In genomic region chr11:8387693-8388092, GRCh38 we compare ENCODE assay signal across 18 cellular contexts.
DNase-seq lines count a peak whose midpoint lies in the region; ATAC-seq, FAIRE-seq and TF ChIP-seq lines count a peak whose summit lies in the region.
"Had no signal": no experiment of that assay in that cellular context is flagged by ENCODE, and none has a peak within 500 bp of the region (broad histone marks: within the 10 kb centered on the region; RNA-seq: fewer than 3 reads in every experiment).

No MANE protein-coding gene starts in this region.

- no peak overlapping the region for H3K27ac Mint-ChIP-seq in activated naive CD4-positive, alpha-beta T cell treated with anti-CD3 and anti-CD28 coated beads for 36 hours
- H3K27ac Mint-ChIP-seq: B cell; CD14-positive monocyte; CD4-positive, alpha-beta memory T cell; GM23338 had no signal

- no peak for FAIRE-seq in A549 (lab: Jason Lieb, UNC)
- FAIRE-seq: GM12891, H54 had no signal

- H3K36me3 ChIP-seq in H7 (replicated peaks; ENCODE audit: control insufficient read depth, insufficient read depth, low read length) (no peaks in the 10 kb centered on the region; the same call in 1 of the 2 replicates), trophoblast cell (ENCODE audit: control insufficient read depth in 1 of 2, insufficient read depth in 2 of 2, low read length in 2 of 2) (no peaks in the 10 kb centered on the region), thyroid gland (no peaks in the 10 kb centered on the region)
- H3K36me3 ChIP-seq: BLaER1 treated with 17β-estradiol and CSF1 and Interleukin-3, amounts not matched to agents 10 nM and 100 nM had no signal

- no peak overlapping the region for H3K14ac ChIP-seq in trophoblast cell (ENCODE audit: low read length)

- no peak overlapping the region for H2BK120ac ChIP-seq in trophoblast cell (ENCODE audit: insufficient read depth, low read length, poor library complexity)

- H3K4ac ChIP-seq in trophoblast cell (ENCODE audit: low read depth, low read length), result no peak overlapping the region

- H3K79me1 ChIP-seq in trophoblast cell (ENCODE audit: low read length), result peaks cover 4% of the 10 kb centered on the region

- no peak overlapping the region for H2BK12ac ChIP-seq in trophoblast cell (ENCODE audit: low read length)

- ATAC-seq in A549 (no peak), GM18502 (IDR thresholded peaks at IDR 0.05; ENCODE audit: poor library complexity, unreplicated experiment) (no peak)
- ATAC-seq: GM23338 had no signal

- no peaks in the 10 kb centered on the region for H3K4me1 Mint-ChIP-seq in activated naive CD4-positive, alpha-beta T cell treated with anti-CD3 and anti-CD28 coated beads for 36 hours (ENCODE audit: low read depth)

- H3K4me3 Mint-ChIP-seq in activated naive CD4-positive, alpha-beta T cell treated with anti-CD3 and anti-CD28 coated beads for 36 hours, result no peak overlapping the region
- H3K4me3 Mint-ChIP-seq: B cell; CD14-positive monocyte; CD4-positive, alpha-beta memory T cell; GM23338 had no signal

- H3K18ac ChIP-seq in trophoblast cell (ENCODE audit: low read length), result no peak overlapping the region

- no peak overlapping the region for H4K91ac ChIP-seq in trophoblast cell (ENCODE audit: low read depth, low read length)

- H4K8ac ChIP-seq in trophoblast cell (ENCODE audit: low read depth, low read length), result no peak overlapping the region

- CTCF ChIA-PET in A549 (lab: Yijun Ruan, JAX), result interaction anchor here (1.7 kb wide), 1 partner anchor 194 kb away, joined by 4 read pairs; no protein-coding TSS in a partner anchor
- CTCF ChIA-PET in activated naive CD4-positive, alpha-beta T cell treated with anti-CD3 and anti-CD28 coated beads for 36 hours (lab: Charles Lee), result no interaction called here

- H4K12ac ChIP-seq in trophoblast cell (ENCODE audit: low read depth, low read length), result no peak overlapping the region

- H3K9me3 Mint-ChIP-seq in activated naive CD4-positive, alpha-beta T cell treated with anti-CD3 and anti-CD28 coated beads for 36 hours, result no peaks in the 10 kb centered on the region
- H3K9me3 Mint-ChIP-seq: CD14-positive monocyte, GM23338 had no signal

- no peak overlapping the region for H3K4me2 ChIP-seq in A549
- no peak overlapping the region for H3K4me2 ChIP-seq in trophoblast cell (ENCODE audit: low read length)
- H3K4me2 ChIP-seq: BLaER1 treated with 17β-estradiol and CSF1 and Interleukin-3, amounts not matched to agents 10 nM and 100 nM; GM23338 had no signal

- H3K4me3 ChIP-seq in A549 (no peak overlapping the region), H7 (ENCODE audit: insufficient read depth, low read depth, low read length) (no peak overlapping the region), trophoblast cell (ENCODE audit: low read depth, low read length) (no peak overlapping the region), thyroid gland (replicated peaks in 1 of 3) (no peak overlapping the region)
- H3K4me3 ChIP-seq: BLaER1 treated with 17β-estradiol and CSF1 and Interleukin-3, amounts not matched to agents 10 nM and 100 nM; GM23338 had no signal

- peak overlapping the region; percentile 19 for H2AK5ac ChIP-seq in trophoblast cell (ENCODE audit: low read length)

- H3K36me3 Mint-ChIP-seq in activated naive CD4-positive, alpha-beta T cell treated with anti-CD3 and anti-CD28 coated beads for 36 hours (ENCODE audit: low read depth), result no peaks in the 10 kb centered on the region
- H3K36me3 Mint-ChIP-seq: CD14-positive monocyte; CD4-positive, alpha-beta memory T cell had no signal

- TF ChIP-seq CTCF in A549 (IDR thresholded peaks at IDR 0.05), result no peak
- TF ChIP-seq CTCF in thyroid gland (IDR thresholded peaks at IDR 0.05), result no peak

- H3K4me1 ChIP-seq in A549, result no peaks in the 10 kb centered on the region
- peaks cover 15 to 17% of the 10 kb centered on the region in 2 experiments for H3K4me1 ChIP-seq in trophoblast cell (ENCODE audit: control insufficient read depth in 1 of 2, insufficient read depth in 2 of 2, low read length in 2 of 2)
- H3K4me1 ChIP-seq in thyroid gland, result peaks cover 52 to 59% of the 10 kb centered on the region in 2 donors
- H3K4me1 ChIP-seq: BLaER1 treated with 17β-estradiol and CSF1 and Interleukin-3, amounts not matched to agents 10 nM and 100 nM had no signal

- H2BK5ac ChIP-seq in trophoblast cell (ENCODE audit: low read depth, low read length, poor library complexity), result no peak overlapping the region

- no peak for TF ChIP-seq POLR2A in A549 (IDR thresholded peaks at IDR 0.05; ENCODE audit: low read length)
- no peak for TF ChIP-seq POLR2A in thyroid gland (IDR thresholded peaks at IDR 0.05)

- POLR2A ChIA-PET in A549 (lab: Yijun Ruan, JAX), result no interaction called here

- H3K27ac ChIP-seq in A549 (no peak overlapping the region), trophoblast cell (ENCODE audit: low read depth, low read length) (no peak overlapping the region), thyroid gland (peak overlapping the region; percentile 84 to 91 (median 87))
- H3K27ac ChIP-seq: BLaER1 treated with 17β-estradiol and CSF1 and Interleukin-3, amounts not matched to agents 10 nM and 100 nM had no signal

- H3K27me3 Mint-ChIP-seq in activated naive CD4-positive, alpha-beta T cell treated with anti-CD3 and anti-CD28 coated beads for 36 hours (ENCODE audit: low read depth), result peaks cover 3% of the 10 kb centered on the region
- H3K27me3 Mint-ChIP-seq: B cell had no signal

- H3K27me3 ChIP-seq in H7 (ENCODE audit: control insufficient read depth, insufficient read depth, low read length), result no peaks in the 10 kb centered on the region
- H3K27me3 ChIP-seq in trophoblast cell (ENCODE audit: insufficient read depth, low read length), result no peaks in the 10 kb centered on the region
- no peaks in the 10 kb centered on the region for H3K27me3 ChIP-seq in thyroid gland
- H3K27me3 ChIP-seq: BLaER1 treated with 17β-estradiol and CSF1 and Interleukin-3, amounts not matched to agents 10 nM and 100 nM had no signal

- intact Hi-C loops in thyroid gland (cut with DNase I), result no loop called here
- intact Hi-C loops in activated naive CD4-positive, alpha-beta T cell treated with anti-CD3 and anti-CD28 coated beads for 36 hours (cut with micrococcal nuclease), result no loop called here

- TF ChIP-seq RAD21 in A549 (conservative IDR thresholded peaks at IDR 0.05 in 1 of 2, IDR thresholded peaks at IDR 0.05 in 1 of 2), result no peak

- no peak overlapping the region for H3K23ac ChIP-seq in trophoblast cell (ENCODE audit: low read length)

- 51% methylated on average over 5 of the region's 5 CpGs for whole genome bisulfite sequencing in A549 (ENCODE audit: missing lambda C conversion rate)
- no CpG with 5 or more reads among the region's 5 CpGs for WGBS in trophoblast cell (ENCODE audit: extremely low coverage, insufficient coverage, insufficient read length)
- 93 to 100% methylated on average over 5 of the region's 5 CpGs for WGBS in thyroid gland, 2 donors

- DNase-seq in A549 (ENCODE audit: low read depth in 1 of 2, low spot score in 1 of 2), result no peak
- DNase-seq in H7, result peak; percentile 5
- no peak for DNase-seq in trophoblast cell
- no peak for DNase-seq in thyroid gland
- no peak for DNase-seq in activated naive CD4-positive, alpha-beta T cell treated with anti-CD3 and anti-CD28 coated beads for 36 hours
- DNase-seq: Calu3; CD4-positive, alpha-beta memory T cell; COR-L47; DMS53; GF-D8; HCEC 1CT had no signal

- no peak overlapping the region for H2AFZ ChIP-seq in trophoblast cell (ENCODE audit: insufficient read depth, low read length, poor library complexity)

- H3K79me2 ChIP-seq in trophoblast cell (ENCODE audit: control insufficient read depth, insufficient read depth, low read length, poor library complexity), result no peaks in the 10 kb centered on the region

- H3K9me3 ChIP-seq in A549 (no peaks in the 10 kb centered on the region), trophoblast cell (ENCODE audit: insufficient read depth, low read depth, low read length) (peaks cover 1% of the 10 kb centered on the region), thyroid gland (no peaks in the 10 kb centered on the region)
- H3K9me3 ChIP-seq: BLaER1 treated with 17β-estradiol and CSF1 and Interleukin-3, amounts not matched to agents 10 nM and 100 nM had no signal

- H3K9ac ChIP-seq in trophoblast cell (ENCODE audit: low read length), result no peak overlapping the region
- H3K9ac ChIP-seq: BLaER1 treated with 17β-estradiol and CSF1 and Interleukin-3, amounts not matched to agents 10 nM and 100 nM had no signal

- TF ChIP-seq EP300 in A549 (IDR thresholded peaks at IDR 0.05), result no peak

TF ChIP-seq in A549, 52 proteins besides CTCF, POLR2A, EP300 and RAD21:
- peak; percentile 15 for TF ChIP-seq MAFK (IDR thresholded peaks at IDR 0.05; ENCODE audit: partially characterized antibody)
- TF ChIP-seq TP53 (CRISPR knock-in tag; IDR thresholded peaks at IDR 0.05), result no peak
TF ChIP-seq in A549: peak in this region for 1.

Comparison
In these comparisons a context has a peak if more than half of its experiments do, and no peak if none do; other contexts are left out.
1. H3K27ac ChIP-seq: peak in thyroid gland (3 of 3); none in A549 (0 of 2) and trophoblast cell (single experiment).